Comparison of ENCODE assay signal across 1 cellular context in the genomic region with DNA sequence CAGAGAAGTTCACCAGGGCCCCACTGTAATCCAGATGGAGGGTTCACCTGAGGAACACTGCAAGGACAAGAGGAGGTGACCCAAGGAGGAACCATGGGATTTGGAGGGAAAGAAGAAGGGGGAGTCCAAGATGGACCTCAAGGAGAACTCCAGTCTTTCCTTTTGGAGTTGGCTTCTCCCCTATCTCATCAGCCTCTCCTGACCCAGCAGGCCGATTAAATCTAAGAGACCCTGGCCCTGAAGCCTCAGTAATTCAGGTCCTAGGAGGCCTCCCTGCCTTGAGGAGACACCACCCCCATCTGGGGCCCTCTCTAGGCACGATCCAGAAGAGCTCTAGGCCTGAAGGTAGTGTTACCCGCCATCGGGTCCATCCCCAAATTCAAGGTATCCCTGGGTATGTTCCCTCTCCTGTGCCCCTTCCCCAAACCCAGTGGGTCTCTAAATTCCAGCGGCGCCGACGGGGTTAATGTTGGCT.
TF ChIP-seq lines count a peak whose summit lies in the region.

No MANE protein-coding gene starts in this region.

TF ChIP-seq in H1, 55 proteins besides CTCF, POLR2A, EP300 and RAD21:
- TF ChIP-seq TCF12 (IDR thresholded peaks at IDR 0.05; ENCODE audit: low read depth, low read length) (no peak), MAFK (IDR thresholded peaks at IDR 0.05; ENCODE audit: low read depth, low read length) (no peak)
